35 cellular contexts compared by ENCODE assay signal in the genomic region with DNA sequence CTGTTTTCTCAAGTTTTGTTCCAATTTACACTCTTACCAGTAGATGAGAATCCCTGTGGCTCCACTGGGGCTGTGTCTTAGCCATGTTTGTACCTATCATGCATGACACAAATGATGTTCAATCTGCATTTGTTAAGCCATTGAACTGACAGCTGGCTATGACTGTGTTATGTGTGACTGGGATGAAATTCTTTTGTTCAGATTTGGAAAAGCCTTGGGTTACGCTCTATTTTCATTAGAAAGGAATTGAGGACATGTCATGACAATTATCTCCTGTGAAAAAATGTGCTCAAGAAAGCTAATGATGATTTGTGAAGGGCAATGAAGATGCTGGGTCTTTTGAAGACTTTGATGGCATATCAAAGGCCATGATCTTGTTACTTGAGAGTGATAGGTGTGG.
"Had no signal": no experiment of that assay in that cellular context is flagged by ENCODE, and none has a peak within 500 bp of the region (broad histone marks: within the 10 kb centered on the region; RNA-seq: fewer than 3 reads in every experiment).

No MANE protein-coding gene starts in this region.

- H3K9ac ChIP-seq: KMS-11 had no signal

- H3K9me3 ChIP-seq: MG63 had no signal

- H3K36me3 ChIP-seq: MG63 had no signal

- H3K27me3 ChIP-seq: MG63 had no signal

- H3K4me2 ChIP-seq: KMS-11 had no signal

- H3K4me3 ChIP-seq: MG63 had no signal

- DNase-seq: Karpas-422, Kasumi-1, MG63, MM.1S, MV-4-11, NCI-H1048, NCI-H1092, NCI-H1092 treated with DMSO at 0.1 percent for 48 hours, NCI-H1105, NCI-H1105 treated with DMSO at 0.1 percent for 48 hours, NCI-H1417, NCI-H1417 treated with DMSO at 0.1 percent for 48 hours, NCI-H1436, NCI-H1436 treated with DMSO at 0.1 percent for 48 hours, NCI-H146, NCI-H1694, NCI-H1694 treated with DMSO at 0.1 percent for 48 hours, NCI-H187, NCI-H187 treated with DMSO at 0.1 percent for 48 hours, NCI-H1930, NCI-H2029, NCI-H2029 treated with DMSO at 0.1 percent for 48 hours, NCI-H2081, NCI-H2081 treated with DMSO at 0.1 percent for 48 hours, NCI-H2107, NCI-H2171, NCI-H2171 treated with DMSO at 0.1 percent for 48 hours, NCI-H2227 treated with DMSO at 0.1 percent for 48 hours, NCI-H226, NCI-H345, NCI-H446, NCI-H446 treated with DMSO at 0.1 percent for 48 hours, NCI-H510A, NCI-H510A treated with DMSO at 0.1 percent for 48 hours had no signal

- H3K27ac ChIP-seq: KMS-11 had no signal
